ENCODE assay signal across 8 cellular contexts in the genomic region with DNA sequence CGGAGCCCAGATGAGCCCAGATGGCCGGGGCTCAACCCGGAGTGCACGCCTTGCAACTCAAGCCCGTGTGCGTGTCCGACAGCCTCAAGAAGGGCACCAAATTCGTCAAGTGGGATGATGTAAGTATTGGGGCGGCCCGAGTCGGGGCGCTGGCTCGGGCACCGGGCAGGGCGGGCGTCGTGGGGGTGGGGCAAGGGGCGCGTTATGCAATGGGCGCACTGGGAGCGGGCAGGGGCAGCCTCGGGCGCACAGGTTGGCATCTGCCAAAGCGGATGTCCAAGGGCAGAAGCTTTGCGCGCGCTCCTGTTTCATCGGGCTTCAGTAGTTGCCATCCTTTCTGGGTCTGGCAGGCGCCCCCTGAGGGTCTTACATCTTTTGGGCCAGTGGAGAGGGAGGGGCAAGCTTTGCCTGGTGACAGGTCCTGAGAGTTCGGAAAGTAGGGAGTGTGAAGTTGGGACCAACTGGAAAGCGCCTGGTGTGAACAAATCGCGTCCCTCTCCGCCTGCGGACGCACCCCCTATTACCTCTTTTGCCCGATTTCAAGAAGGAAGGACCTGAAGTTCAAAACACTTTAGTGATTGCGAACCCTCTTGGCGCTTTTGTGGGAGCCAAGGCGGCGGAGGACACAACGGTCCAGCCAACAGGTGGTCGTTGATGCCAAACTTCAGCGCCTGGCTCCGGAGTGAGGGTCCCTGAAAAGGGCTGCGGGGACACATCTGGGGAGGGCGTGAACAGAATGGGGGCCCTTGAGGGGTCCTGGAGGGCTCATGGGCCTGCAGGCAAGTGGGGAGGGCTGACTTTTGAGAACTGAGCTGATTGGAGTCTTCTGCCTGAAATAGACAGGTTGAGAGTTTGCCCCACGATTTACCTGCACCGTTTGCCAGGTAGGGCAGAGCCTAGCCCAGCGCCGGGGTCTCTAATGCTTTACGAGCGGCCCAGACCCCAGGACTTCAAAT. TPM values are rescaled to one million over a fixed set of nuclear protein-coding genes. Genes with fewer than 3 reads are reported as not detected.
DNase-seq lines count a peak whose midpoint lies in the region; ATAC-seq and TF ChIP-seq lines count a peak whose summit lies in the region.

No MANE protein-coding gene starts in this region.

- no peaks in the 10 kb centered on the region for H3K79me2 ChIP-seq in PC-9 (ENCODE audit: low read depth)

- DNase-seq in NCI-H2196 (lab: John Stamatoyannopoulos, UW; ENCODE audit: unreplicated experiment) (peak; percentile 25), NCI-H2196 treated with DMSO at 0.1 percent for 48 hours (lab: John Stamatoyannopoulos, UW; ENCODE audit: unreplicated experiment) (no peak), T-helper 17 cell (peak in 1 of 3 donors; percentile 14), midbrain (lab: John Stamatoyannopoulos, UW) (peak; percentile 33), tibial nerve (ENCODE audit: low spot score in 2 of 2) (peak; percentile 14 to 29), PC-9 (no peak), iPS-NIHi11 (ENCODE audit: low spot score) (no peak)

- H2AFZ ChIP-seq in PC-9, result no peak overlapping the region

- peaks cover 10% of the 10 kb centered on the region for H3K4me1 ChIP-seq in endocrine pancreas (ENCODE audit: control insufficient read depth, insufficient read depth, low read length)
- H3K4me1 ChIP-seq in tibial nerve, result peaks cover 0 to 34% (median 4%) of the 10 kb centered on the region in 4 donors
- no peaks in the 10 kb centered on the region for H3K4me1 ChIP-seq in PC-9 (replicated peaks; ENCODE audit: insufficient read depth)

- no peaks in the 10 kb centered on the region for H3K9me3 ChIP-seq in T-helper 17 cell (ENCODE audit: control insufficient read depth, low read length, poor library complexity, severe bottlenecking)
- H3K9me3 ChIP-seq in endocrine pancreas (ENCODE audit: control insufficient read depth, low read length), result no peaks in the 10 kb centered on the region
- no peaks in the 10 kb centered on the region for H3K9me3 ChIP-seq in tibial nerve
- H3K9me3 ChIP-seq in PC-9 (ENCODE audit: insufficient read depth, low read depth), result no peaks in the 10 kb centered on the region

- H3K36me3 ChIP-seq in endocrine pancreas (ENCODE audit: control insufficient read depth, insufficient read depth, low read length) (no peaks in the 10 kb centered on the region), tibial nerve (no peaks in the 10 kb centered on the region), PC-9 (ENCODE audit: low read depth) (no peaks in the 10 kb centered on the region)

- intact Hi-C loops in PC-9 (cut with micrococcal nuclease; ENCODE audit: unreplicated experiment), result no loop called here

- H3K27me3 ChIP-seq in endocrine pancreas (ENCODE audit: control insufficient read depth, insufficient read depth, low read length), result no peaks in the 10 kb centered on the region
- H3K27me3 ChIP-seq in tibial nerve, result no peaks in the 10 kb centered on the region
- H3K27me3 ChIP-seq in PC-9 (ENCODE audit: insufficient read depth, low read depth), result peaks cover 12% of the 10 kb centered on the region; the same call in 1 of the 2 replicates

- no peak overlapping the region for H3K4me2 ChIP-seq in PC-9

- no peaks in the 10 kb centered on the region for H4K20me1 ChIP-seq in PC-9 (ENCODE audit: insufficient read depth)

- TF ChIP-seq POLR2A in tibial nerve (IDR thresholded peaks at IDR 0.05), result no peak

- BruUV-seq in PC-9 (replicated peaks; lab: Mats Ljungman, UMichigan), result no TSS peak

- H3K4me3 ChIP-seq in endocrine pancreas (ENCODE audit: control insufficient read depth, insufficient read depth, low read length), result peak overlapping the region; percentile 78
- H3K4me3 ChIP-seq in tibial nerve, result peak overlapping the region; percentile 69 to 76 (median 73)
- H3K4me3 ChIP-seq in PC-9, result no peak overlapping the region

- H3K9ac ChIP-seq in endocrine pancreas (ENCODE audit: control insufficient read depth, insufficient read depth, low read length), result peak overlapping the region; percentile 65

- no peak for ATAC-seq in T-helper 17 cell

- peaks cover 35% of the 10 kb centered on the region for H3K4me1 Mint-ChIP-seq in T-helper 17 cell

- H3F3A ChIP-seq in PC-9 (ENCODE audit: insufficient read depth, low read depth), result no peaks in the 10 kb centered on the region

- H3K27me3 Mint-ChIP-seq in T-helper 17 cell, result peaks cover 26% of the 10 kb centered on the region

- CTCF ChIA-PET in PC-9 (lab: Charles Lee), result no interaction called here

- H3K36me3 Mint-ChIP-seq in T-helper 17 cell (ENCODE audit: low read depth), result no peaks in the 10 kb centered on the region

- WGBS in tibial nerve, 2 donors, result 14 to 21% methylated on average over 22 to 30 of the region's 53 CpGs

- H3K9me2 ChIP-seq in PC-9 (ENCODE audit: insufficient read depth), result no peaks in the 10 kb centered on the region

- no peak for TF ChIP-seq EP300 in tibial nerve (IDR thresholded peaks at IDR 0.05)

- peak overlapping the region; percentile 63 to 92 (median 80) for H3K27ac ChIP-seq in tibial nerve
- H3K27ac ChIP-seq in PC-9, result no peak overlapping the region

- TF ChIP-seq CTCF in tibial nerve (IDR thresholded peaks at IDR 0.05), result no peak
- TF ChIP-seq CTCF in PC-9 (conservative IDR thresholded peaks at IDR 0.05), result no peak

- H3K27ac Mint-ChIP-seq in T-helper 17 cell, result peak overlapping the region; percentile 37

- POLR2A ChIA-PET in PC-9 (lab: Charles Lee; ENCODE audit: unreplicated experiment), result no interaction called here

- peak overlapping the region; percentile 92 for H3K4me3 Mint-ChIP-seq in T-helper 17 cell

RNA-seq across cellular contexts. Expression of a gene that starts 0.8 kb away (rescaled TPM):
- total RNA-seq in T-helper 17 cell (10 to 100 TPM; 19.1 to 23.1 TPM), tibial nerve (10 to 100 TPM; 34.7 to 52.8 (median 39.2) TPM), PC-9 (2021) (not detected in 2 replicates)

Comparison
In these comparisons a context has a peak if more than half of its experiments do, and no peak if none do; other contexts are left out.
1. DNase-seq: peak in NCI-H2196 (single experiment), midbrain (single experiment) and tibial nerve (2 of 2); none in NCI-H2196 treated with DMSO at 0.1 percent for 48 hours (single experiment), PC-9 (0 of 2) and iPS-NIHi11 (single experiment).
2. RNA of a gene that starts 0.8 kb away (total RNA-seq): 34.7 to 52.8 TPM in tibial nerve and 19.1 to 23.1 TPM in T-helper 17 cell; not detected in PC-9; every median in the first group is over 10 times any median in the second.